Comparison of ENCODE assay signal across 33 cellular contexts in the genomic region with DNA sequence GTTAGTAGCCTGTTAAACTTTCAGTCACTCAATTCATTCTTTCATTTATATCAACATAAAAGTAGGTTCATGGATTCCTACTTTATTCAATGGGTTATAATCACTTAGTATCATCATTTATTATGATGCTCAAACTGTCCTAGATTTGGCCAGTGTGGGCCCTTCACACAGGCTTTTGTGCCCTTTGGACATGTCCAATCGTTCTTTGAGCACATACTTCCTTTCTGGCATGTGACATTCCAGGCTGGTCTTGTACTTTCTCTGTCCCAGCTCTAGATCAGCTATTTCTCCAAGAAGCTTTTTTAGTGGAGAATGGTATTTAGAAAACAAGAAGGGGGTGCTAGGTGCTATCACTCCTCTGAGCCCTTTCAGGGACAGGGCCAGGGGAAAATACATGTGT.
"Had no signal": no experiment of that assay in that cellular context is flagged by ENCODE, and none has a peak within 500 bp of the region (broad histone marks: within the 10 kb centered on the region; RNA-seq: fewer than 3 reads in every experiment).

No MANE protein-coding gene starts in this region.

- FAIRE-seq: bronchial epithelial cell, TTC549 had no signal

- H3K27me3 ChIP-seq: adrenal gland, ascending aorta, cardiac muscle cell had no signal

- H3K4me3 ChIP-seq: adrenal gland, ascending aorta, cardiac muscle cell had no signal

- H3K27me3 Mint-ChIP-seq: activated B cell treated with CpG ODN at 0.5 μM for 24 hours; activated CD4-positive, alpha-beta memory T cell treated with anti-CD3 and anti-CD28 coated beads for 36 hours; activated CD4-positive, alpha-beta T cell treated with anti-CD3 and anti-CD28 coated beads, Interleukin-2, amount 10 ng/mL, durations not matched to agents 24 days and 14 days; activated CD8-positive, alpha-beta T cell treated with anti-CD3 and anti-CD28 coated beads for 36 hours; activated naive CD8-positive, alpha-beta T cell treated with anti-CD3 and anti-CD28 coated beads for 36 hours; activated T-cell treated with anti-CD3 and anti-CD28 coated beads, Interleukin-2, amount 50 U/mL, for 24 hours; brain; central memory CD8-positive, alpha-beta T cell; T-cell had no signal

- H3K4me3 Mint-ChIP-seq: activated B cell treated with CpG ODN at 0.5 μM for 24 hours; activated CD4-positive, alpha-beta memory T cell treated with anti-CD3 and anti-CD28 coated beads for 36 hours; activated CD4-positive, alpha-beta T cell treated with anti-CD3 and anti-CD28 coated beads, Interleukin-2, amount 10 ng/mL, durations not matched to agents 24 days and 14 days; activated CD8-positive, alpha-beta T cell treated with anti-CD3 and anti-CD28 coated beads for 36 hours; activated naive CD4-positive, alpha-beta T cell treated with anti-CD3 and anti-CD28 coated beads for 36 hours; activated naive CD8-positive, alpha-beta T cell treated with anti-CD3 and anti-CD28 coated beads for 36 hours; activated T-cell treated with anti-CD3 and anti-CD28 coated beads, Interleukin-2, amount 50 U/mL, for 24 hours; brain; central memory CD8-positive, alpha-beta T cell; T-cell; T-helper 2 cell treated with Interferon-gamma antibody and Interleukin-4, amounts not matched to agents 5 μg/mL and 100 μg/mL, for 36 hours had no signal

- H3K9me3 Mint-ChIP-seq: activated B cell treated with CpG ODN at 0.5 μM for 24 hours; activated CD4-positive, alpha-beta memory T cell treated with anti-CD3 and anti-CD28 coated beads for 36 hours; activated CD4-positive, alpha-beta T cell treated with anti-CD3 and anti-CD28 coated beads, Interleukin-2, amount 10 ng/mL, durations not matched to agents 24 days and 14 days; activated CD8-positive, alpha-beta T cell treated with anti-CD3 and anti-CD28 coated beads for 36 hours; activated naive CD4-positive, alpha-beta T cell treated with anti-CD3 and anti-CD28 coated beads for 36 hours; activated naive CD4-positive, alpha-beta T cell treated with anti-CD3 and anti-CD28 coated beads, Interleukin-2, amount 50 U/mL, for 72 hours; activated naive CD8-positive, alpha-beta T cell treated with anti-CD3 and anti-CD28 coated beads for 36 hours; activated T-cell treated with anti-CD3 and anti-CD28 coated beads, Interleukin-2, amount 50 U/mL, for 24 hours; brain; central memory CD8-positive, alpha-beta T cell; T-cell; T-helper 2 cell treated with Interferon-gamma antibody and Interleukin-4, amounts not matched to agents 5 μg/mL and 100 μg/mL, for 36 hours had no signal

- H3K27ac Mint-ChIP-seq: activated B cell treated with CpG ODN at 0.5 μM for 24 hours; activated CD4-positive, alpha-beta memory T cell treated with anti-CD3 and anti-CD28 coated beads for 36 hours; activated CD4-positive, alpha-beta T cell treated with anti-CD3 and anti-CD28 coated beads, Interleukin-2, amount 10 ng/mL, durations not matched to agents 24 days and 14 days; activated CD8-positive, alpha-beta T cell treated with anti-CD3 and anti-CD28 coated beads for 36 hours; activated naive CD4-positive, alpha-beta T cell treated with anti-CD3 and anti-CD28 coated beads for 36 hours; activated naive CD8-positive, alpha-beta T cell treated with anti-CD3 and anti-CD28 coated beads for 36 hours; activated T-cell treated with anti-CD3 and anti-CD28 coated beads, Interleukin-2, amount 50 U/mL, for 24 hours; brain; T-cell; T-helper 2 cell treated with Interferon-gamma antibody and Interleukin-4, amounts not matched to agents 5 μg/mL and 100 μg/mL, for 36 hours had no signal

- DNase-seq: activated B cell treated with CpG ODN at 0.5 μM for 24 hours; activated CD4-positive, alpha-beta memory T cell treated with anti-CD3 and anti-CD28 coated beads for 36 hours; activated CD4-positive, alpha-beta T cell treated with anti-CD3 and anti-CD28 coated beads for 4 hours; activated CD4-positive, alpha-beta T cell treated with anti-CD3 and anti-CD28 coated beads, Interleukin-2, amount 10 ng/mL, durations not matched to agents 24 days and 14 days; activated CD4-positive, alpha-beta T cell treated with anti-CD3 and anti-CD28 coated beads, Interleukin-2, amount 50 U/mL, for 1 hour; activated CD4-positive, alpha-beta T cell treated with anti-CD3 and anti-CD28 coated beads, Interleukin-2, amount 50 U/mL, for 4 hours; activated CD4-positive, CD25-positive, alpha-beta regulatory T cell treated with anti-CD3 and anti-CD28 coated beads, Interleukin-2, amount 50 U/mL, for 72 hours; activated CD8-positive, alpha-beta memory T cell treated with anti-CD3 and anti-CD28 coated beads, Interleukin-2, amount 50 U/mL, for 4 hours; activated CD8-positive, alpha-beta T cell treated with anti-CD3 and anti-CD28 coated beads for 36 hours; activated effector memory CD4-positive, alpha-beta T cell treated with anti-CD3 and anti-CD28 coated beads, Interleukin-2, amount 50 U/mL, for 16 hours; activated gamma-delta T cell treated with Interleukin-2 at 50 U/mL for 16 hours; activated naive CD4-positive, alpha-beta T cell; activated naive CD4-positive, alpha-beta T cell treated with anti-CD3 and anti-CD28 coated beads for 36 hours; activated naive CD4-positive, alpha-beta T cell treated with anti-CD3 and anti-CD28 coated beads, Interleukin-2, amount 50 U/mL, for 16 hours; activated naive CD8-positive, alpha-beta T cell treated with anti-CD3 and anti-CD28 coated beads for 36 hours; activated T-cell treated with anti-CD3 and anti-CD28 coated beads, Interleukin-2, amount 50 U/mL, for 24 hours; adrenal gland; amygdala; anterior cingulate cortex; caudate nucleus; cerebellar nuclear complex; T-cell; T-helper 2 cell; T-helper 9 cell had no signal

- H3K27ac ChIP-seq: adrenal gland, ascending aorta, cardiac muscle cell, VCaP had no signal

- H3K9me3 ChIP-seq: adrenal gland, ascending aorta had no signal

- ATAC-seq: activated CD8-positive, alpha-beta T cell treated with anti-CD3 and anti-CD28 coated beads for 36 hours; activated naive CD4-positive, alpha-beta T cell treated with anti-CD3 and anti-CD28 coated beads, Interleukin-2, amount 50 U/mL, for 72 hours; T-cell had no signal

- H3K4me1 Mint-ChIP-seq: activated B cell treated with CpG ODN at 0.5 μM for 24 hours, brain had no signal

- H3K4me1 ChIP-seq: adrenal gland, ascending aorta had no signal
